Comparison of ENCODE assay signal across 28 cellular contexts in the genomic region with DNA sequence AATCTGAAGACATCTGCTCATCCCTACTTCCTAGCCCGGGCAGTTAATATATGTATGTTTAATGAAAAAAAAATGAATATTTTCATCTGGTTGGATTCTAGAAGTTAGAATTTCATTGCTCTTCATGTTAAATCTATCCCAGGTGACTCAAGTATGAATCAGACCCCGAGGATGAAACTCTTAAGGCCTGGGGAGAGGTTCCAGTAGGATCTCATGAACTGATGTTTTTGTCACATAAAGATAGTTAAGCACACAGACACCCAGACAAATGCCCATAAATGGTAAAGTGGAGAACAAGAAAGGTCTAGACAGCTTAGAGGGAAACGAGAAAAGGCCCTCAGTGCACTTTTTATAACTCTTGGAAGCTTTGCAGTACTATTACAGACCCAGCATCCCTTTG.
DNase-seq lines count a peak whose midpoint lies in the region; ATAC-seq, FAIRE-seq and TF ChIP-seq lines count a peak whose summit lies in the region.
"Had no signal": no experiment of that assay in that cellular context is flagged by ENCODE, and none has a peak within 500 bp of the region (broad histone marks: within the 10 kb centered on the region; RNA-seq: fewer than 3 reads in every experiment).

No MANE protein-coding gene starts in this region.

- H3K9me3 ChIP-seq in IMR-90 (ENCODE audit: control insufficient read depth, insufficient read depth, low read length) (no peaks in the 10 kb centered on the region), astrocyte (ENCODE audit: insufficient read depth, low read depth, low read length) (no peaks in the 10 kb centered on the region), tibial nerve (no peaks in the 10 kb centered on the region)
- H3K9me3 ChIP-seq: BLaER1, body of pancreas, left lung, thoracic aorta had no signal

- H3K4me1 Mint-ChIP-seq in astrocyte (ENCODE audit: low read depth, unreplicated experiment), result peaks cover 11% of the 10 kb centered on the region
- H3K4me1 Mint-ChIP-seq: activated CD4-positive, alpha-beta T cell treated with anti-CD3 and anti-CD28 coated beads for 36 hours had no signal

- no peak for FAIRE-seq in astrocyte (lab: Jason Lieb, UNC)
- FAIRE-seq: urothelium cell line had no signal

- TF ChIP-seq CTCF in IMR-90 (conservative IDR thresholded peaks at IDR 0.05; ENCODE audit: low read depth, low read length), result no peak
- TF ChIP-seq CTCF in astrocyte (IDR thresholded peaks at IDR 0.05; ENCODE audit: insufficient read depth, low read depth, low read length), result no peak
- TF ChIP-seq CTCF in tibial nerve (IDR thresholded peaks at IDR 0.05), result no peak

- no peaks in the 10 kb centered on the region for H3K9me3 Mint-ChIP-seq in astrocyte (ENCODE audit: unreplicated experiment)
- H3K9me3 Mint-ChIP-seq: activated CD8-positive, alpha-beta T cell treated with anti-CD3 and anti-CD28 coated beads for 36 hours; activated naive CD4-positive, alpha-beta T cell treated with anti-CD3 and anti-CD28 coated beads for 36 hours; stimulated activated naive CD8-positive, alpha-beta T cell treated with anti-CD3 and anti-CD28 coated beads, Interleukin-15, Interleukin-2, amounts not matched to agents 100 ng/mL and 50 ng/mL, for 24 hours; T-helper 2 cell treated with Interferon-gamma antibody and Interleukin-4, amounts not matched to agents 5 μg/mL and 100 μg/mL, for 36 hours had no signal

- no peak overlapping the region for H3K23ac ChIP-seq in IMR-90 (ENCODE audit: low read depth, low read length)

- H2BK5ac ChIP-seq in IMR-90 (ENCODE audit: low read depth, low read length, poor library complexity, severe bottlenecking), result no peak overlapping the region

- ATAC-seq in IMR-90 (ENCODE audit: low read depth), result no peak
- ATAC-seq in HG02763 (IDR thresholded peaks at IDR 0.05; ENCODE audit: unreplicated experiment), result no peak
- ATAC-seq: activated CD4-positive, alpha-beta T cell treated with anti-CD3 and anti-CD28 coated beads for 36 hours; activated CD8-positive, alpha-beta T cell treated with anti-CD3 and anti-CD28 coated beads for 36 hours; body of pancreas; left lung had no signal

- TF ChIP-seq EP300 in tibial nerve (IDR thresholded peaks at IDR 0.05), result no peak

- no peak overlapping the region for H3K56ac ChIP-seq in IMR-90 (ENCODE audit: extremely low read depth, insufficient read depth, low read length)

- H4K91ac ChIP-seq in IMR-90 (ENCODE audit: insufficient read depth, low read depth, low read length), result no peak overlapping the region

- no peaks in the 10 kb centered on the region for H4K20me1 ChIP-seq in IMR-90 (ENCODE audit: insufficient read depth, low read length)
- no peaks in the 10 kb centered on the region for H4K20me1 ChIP-seq in astrocyte (ENCODE audit: insufficient read depth, low read length)
- H4K20me1 ChIP-seq: BLaER1 had no signal

- no CpG with 5 or more reads among the region's 3 CpGs for WGBS in IMR-90 (ENCODE audit: extremely low coverage in 2 of 2, insufficient read length in 1 of 2), 2 experiments
- 76 to 77% methylated on average over 3 of the region's 3 CpGs for WGBS in tibial nerve, 2 donors

- no peaks in the 10 kb centered on the region for H3K9me1 ChIP-seq in IMR-90 (ENCODE audit: insufficient read depth, low read length)

- no TSS peak for BruUV-seq in IMR-90 (replicated peaks; lab: Mats Ljungman, UMichigan)

- H3K18ac ChIP-seq in IMR-90 (ENCODE audit: low read depth, low read length), result no peak overlapping the region

- in situ Hi-C loops in IMR-90 (cut with MboI; ENCODE audit: low sequenced_read_pairs), result no loop called here

- TF ChIP-seq POLR2A in IMR-90 (IDR thresholded peaks at IDR 0.05; ENCODE audit: low read depth, low read length) (no peak), tibial nerve (IDR thresholded peaks at IDR 0.05) (no peak)

- H3K27me3 ChIP-seq in IMR-90 (ENCODE audit: control insufficient read depth, insufficient read depth, low read length) (no peaks in the 10 kb centered on the region), astrocyte (ENCODE audit: insufficient read depth, low read length) (no peaks in the 10 kb centered on the region), tibial nerve (no peaks in the 10 kb centered on the region)
- H3K27me3 ChIP-seq: BLaER1, body of pancreas, dorsolateral prefrontal cortex, left lung had no signal

- H3K79me2 ChIP-seq in astrocyte (ENCODE audit: insufficient read depth, low read length), result no peaks in the 10 kb centered on the region

- DNase-seq in EL (peak; percentile 10), IMR-90 (peak; percentile 29), astrocyte (ENCODE audit: low read depth) (peak; percentile 3), renal cortical epithelial cell (ENCODE audit: low read depth) (peak; percentile 0), tibial nerve (ENCODE audit: low spot score in 2 of 2) (no peak)
- no peak for DNase-seq in stimulated activated CD4-positive, alpha-beta T cell treated with anti-CD3 and anti-CD28 coated beads, Interleukin-2, amount 100 ng/mL, for 24 hours
- DNase-seq: ACHN; activated CD4-positive, alpha-beta T cell treated with anti-CD3 and anti-CD28 coated beads for 36 hours; activated CD8-positive, alpha-beta T cell treated with anti-CD3 and anti-CD28 coated beads for 36 hours; activated naive CD4-positive, alpha-beta T cell treated with anti-CD3 and anti-CD28 coated beads for 36 hours; body of pancreas; cerebellar nuclear complex; dorsolateral prefrontal cortex; KG1; left lung; mesenchymal stem cell; NCI-H1436; NCI-H2081; NCI-H226; NCI-H69; stimulated activated CD8-positive, alpha-beta memory T cell treated with anti-CD3 and anti-CD28 coated beads, Interleukin-4, amount 100 ng/mL, for 48 hours had no signal

- no peaks in the 10 kb centered on the region for H3K79me1 ChIP-seq in IMR-90 (ENCODE audit: low read depth in 1 of 2, low read length in 2 of 2)

- no peak overlapping the region for H3K14ac ChIP-seq in IMR-90 (replicated peaks; ENCODE audit: low read depth, low read length)

- intact Hi-C loops in IMR-90 (cut with micrococcal nuclease), result no loop called here

- H3K27ac ChIP-seq in IMR-90 (ENCODE audit: insufficient read depth, low read length), result no peak overlapping the region
- no peak overlapping the region for H3K27ac ChIP-seq in astrocyte (ENCODE audit: low read depth, low read length)
- no peak overlapping the region for H3K27ac ChIP-seq in tibial nerve
- H3K27ac ChIP-seq: BLaER1, body of pancreas, dorsolateral prefrontal cortex, left lung, thoracic aorta, VCaP had no signal

- no peak overlapping the region for H2BK15ac ChIP-seq in IMR-90 (ENCODE audit: low read depth, low read length)

- H2AFZ ChIP-seq in IMR-90 (replicated peaks; ENCODE audit: low read length, poor library complexity) (no peak overlapping the region), astrocyte (ENCODE audit: low read depth, low read length) (no peak overlapping the region)

- H3K4me1 ChIP-seq in IMR-90 (ENCODE audit: control insufficient read depth, insufficient read depth, low read length), result no peaks in the 10 kb centered on the region
- H3K4me1 ChIP-seq in astrocyte (ENCODE audit: insufficient read depth, low read length), result no peaks in the 10 kb centered on the region
- H3K4me1 ChIP-seq in tibial nerve, result no peaks in the 10 kb centered on the region
- H3K4me1 ChIP-seq: body of pancreas, left lung had no signal

- H3K4me3 ChIP-seq in IMR-90 (ENCODE audit: insufficient read depth, low read depth, low read length) (no peak overlapping the region), astrocyte (ENCODE audit: insufficient read depth, low read depth, low read length) (no peak overlapping the region), tibial nerve (no peak overlapping the region)
- H3K4me3 ChIP-seq: BLaER1, body of pancreas, dorsolateral prefrontal cortex, left lung, thoracic aorta had no signal

- H2BK20ac ChIP-seq in IMR-90 (ENCODE audit: low read depth, low read length), result no peak overlapping the region

- H3K27me3 Mint-ChIP-seq in astrocyte (ENCODE audit: low read depth, unreplicated experiment), result no peaks in the 10 kb centered on the region
- H3K27me3 Mint-ChIP-seq: activated CD4-positive, alpha-beta T cell treated with anti-CD3 and anti-CD28 coated beads for 36 hours; activated CD8-positive, alpha-beta T cell treated with anti-CD3 and anti-CD28 coated beads for 36 hours; stimulated activated naive CD8-positive, alpha-beta T cell treated with anti-CD3 and anti-CD28 coated beads, Interleukin-15, Interleukin-2, amounts not matched to agents 100 ng/mL and 50 ng/mL, for 24 hours had no signal

- H3K36me3 Mint-ChIP-seq in astrocyte (ENCODE audit: low read depth, unreplicated experiment), result no peaks in the 10 kb centered on the region

- H3K4me2 ChIP-seq in IMR-90 (ENCODE audit: low read depth, low read length) (no peak overlapping the region), astrocyte (ENCODE audit: low read length) (no peak overlapping the region)
- H3K4me2 ChIP-seq: BLaER1 had no signal

- dilution Hi-C loops in IMR-90 (cut with HindIII; ENCODE audit: low sequenced_read_pairs, unreplicated experiment), result no loop called here

- H4K8ac ChIP-seq in IMR-90 (ENCODE audit: low read depth in 2 of 2, low read length in 2 of 2), result no peak overlapping the region

- TF ChIP-seq RAD21 in IMR-90 (IDR thresholded peaks at IDR 0.05; ENCODE audit: low read length), result no peak

- POLR2A ChIA-PET in IMR-90 (lab: Charles Lee; ENCODE audit: unreplicated experiment), result no interaction called here

- no peak overlapping the region for H2AK5ac ChIP-seq in IMR-90 (ENCODE audit: low read depth, low read length)

- H2AK9ac ChIP-seq in IMR-90 (replicated peaks; ENCODE audit: low read depth, low read length, poor library complexity), result no peak overlapping the region

- no peak overlapping the region for H4K5ac ChIP-seq in IMR-90 (ENCODE audit: low read depth, low read length)

- H3K36me3 ChIP-seq in IMR-90 (ENCODE audit: control insufficient read depth, insufficient read depth, low read length), result no peaks in the 10 kb centered on the region
- no peaks in the 10 kb centered on the region for H3K36me3 ChIP-seq in astrocyte (ENCODE audit: insufficient read depth, low read length)
- H3K36me3 ChIP-seq in tibial nerve, result no peaks in the 10 kb centered on the region
- H3K36me3 ChIP-seq: BLaER1, left lung, thoracic aorta had no signal

- no peak overlapping the region for H2BK120ac ChIP-seq in IMR-90 (ENCODE audit: low read depth, low read length)

- CTCF ChIA-PET in IMR-90 (lab: Yijun Ruan, JAX), result interaction anchor here (0.8 kb wide), 1 partner anchor 1997 kb away, joined by 3 read pairs; no protein-coding TSS in a partner anchor

- H3K4me3 Mint-ChIP-seq in astrocyte (ENCODE audit: unreplicated experiment), result no peak overlapping the region
- H3K4me3 Mint-ChIP-seq: activated CD4-positive, alpha-beta T cell treated with anti-CD3 and anti-CD28 coated beads for 36 hours; activated CD8-positive, alpha-beta T cell treated with anti-CD3 and anti-CD28 coated beads for 36 hours; activated naive CD4-positive, alpha-beta T cell treated with anti-CD3 and anti-CD28 coated beads for 36 hours; stimulated activated naive CD8-positive, alpha-beta T cell treated with anti-CD3 and anti-CD28 coated beads, Interleukin-15, Interleukin-2, amounts not matched to agents 100 ng/mL and 50 ng/mL, for 24 hours; T-helper 2 cell treated with Interferon-gamma antibody and Interleukin-4, amounts not matched to agents 5 μg/mL and 100 μg/mL, for 36 hours had no signal

- H3K4ac ChIP-seq in IMR-90 (ENCODE audit: low read depth, low read length), result no peak overlapping the region

- no peak overlapping the region for H3K27ac Mint-ChIP-seq in astrocyte (ENCODE audit: unreplicated experiment)
- H3K27ac Mint-ChIP-seq: activated CD4-positive, alpha-beta T cell treated with anti-CD3 and anti-CD28 coated beads for 36 hours; activated CD8-positive, alpha-beta T cell treated with anti-CD3 and anti-CD28 coated beads for 36 hours; activated naive CD4-positive, alpha-beta T cell treated with anti-CD3 and anti-CD28 coated beads for 36 hours; stimulated activated naive CD8-positive, alpha-beta T cell treated with anti-CD3 and anti-CD28 coated beads, Interleukin-15, Interleukin-2, amounts not matched to agents 100 ng/mL and 50 ng/mL, for 24 hours; T-helper 2 cell treated with Interferon-gamma antibody and Interleukin-4, amounts not matched to agents 5 μg/mL and 100 μg/mL, for 36 hours had no signal

- H3K9ac ChIP-seq in IMR-90 (ENCODE audit: low read depth, low read length) (no peak overlapping the region), astrocyte (ENCODE audit: low read length) (no peak overlapping the region)
- H3K9ac ChIP-seq: BLaER1 had no signal

Comparison
In these comparisons a context has a peak if more than half of its experiments do, and no peak if none do; other contexts are left out.
1. DNase-seq: peak in EL (single experiment), IMR-90 (single experiment), astrocyte (single experiment) and renal cortical epithelial cell (single experiment); none in stimulated activated CD4-positive, alpha-beta T cell treated with anti-CD3 and anti-CD28 coated beads, Interleukin-2, amount 100 ng/mL, for 24 hours (0 of 2) and tibial nerve (0 of 2).